ENCODE assay signal across 15 cellular contexts in the genomic region with DNA sequence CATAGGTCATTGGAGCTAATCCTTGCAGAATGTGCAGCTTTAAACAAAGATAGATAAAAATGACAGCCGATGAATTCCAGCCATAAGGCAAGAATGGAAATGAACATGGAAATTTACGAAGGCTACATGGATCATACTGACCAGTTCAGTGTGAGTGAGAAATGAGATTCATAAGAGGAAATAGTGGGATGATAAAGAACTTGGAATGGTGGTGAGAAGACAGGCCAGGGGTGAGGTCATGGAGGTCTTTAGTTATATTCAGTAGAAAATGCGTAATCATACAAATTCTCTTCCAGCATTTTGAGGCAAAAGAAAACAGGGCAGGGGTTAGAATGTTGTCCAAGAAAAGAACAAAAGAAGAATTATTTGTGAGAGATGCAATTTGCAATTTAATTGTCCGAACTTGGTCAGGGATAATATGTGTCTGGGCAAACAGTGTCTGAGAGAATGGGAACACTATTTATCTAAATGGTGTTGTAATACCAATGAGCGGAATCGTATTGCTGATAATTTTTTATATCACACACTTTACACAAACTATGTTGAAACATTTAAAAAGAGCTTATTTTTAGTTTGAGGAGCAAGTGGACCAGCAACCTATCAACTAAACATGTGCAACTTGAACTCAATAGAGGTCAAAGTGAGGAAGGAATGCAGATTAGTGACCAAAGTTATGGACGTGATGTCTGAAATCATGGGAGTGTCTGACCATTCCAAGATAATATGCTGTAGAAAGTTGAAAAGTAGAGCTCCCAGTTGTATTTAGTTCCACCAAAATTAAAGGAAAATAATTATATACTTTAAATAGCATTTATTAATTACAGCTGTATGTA.
"Had no signal": no experiment of that assay in that cellular context is flagged by ENCODE, and none has a peak within 500 bp of the region (broad histone marks: within the 10 kb centered on the region; RNA-seq: fewer than 3 reads in every experiment).

No MANE protein-coding gene starts in this region.

- H3K4me1 ChIP-seq: adrenal gland, foreskin keratinocyte, psoas muscle, testis had no signal

- H3K9ac ChIP-seq: SK-N-SH had no signal

- H3K79me2 ChIP-seq: hepatocyte had no signal

- H3K27me3 ChIP-seq: adrenal gland, foreskin keratinocyte, hepatocyte, testis had no signal

- H3K9me3 ChIP-seq: adrenal gland, psoas muscle, SK-N-SH, testis had no signal

- DNase-seq: activated CD4-positive, alpha-beta T cell treated with anti-CD3 and anti-CD28 coated beads for 48 hours; activated CD8-positive, alpha-beta T cell treated with anti-CD3 and anti-CD28 coated beads, Interleukin-2, amount 10 ng/mL, durations not matched to agents 7 days and 5 days; activated naive CD4-positive, alpha-beta T cell treated with anti-CD3 and anti-CD28 coated beads, Interleukin-2, amount 50 U/mL, for 16 hours; adrenal gland; foreskin keratinocyte; mammary epithelial cell; nephron progenitor cell; psoas muscle; SK-N-SH; stimulated activated CD4-positive, alpha-beta T cell treated with anti-CD3 and anti-CD28 coated beads, Interleukin-12 subunit alpha, Interleukin-12 subunit beta, amount 100 ng/mL, for 4 hours; stimulated activated naive CD4-positive, alpha-beta T cell treated with Interleukin-2 at 50 U/mL for 16 hours; T-helper 1 cell; testis had no signal

- H3K4me3 ChIP-seq: adrenal gland, hepatocyte, psoas muscle, testis had no signal

- H3K4me2 ChIP-seq: hepatocyte, SK-N-SH had no signal

- ATAC-seq: activated CD8-positive, alpha-beta T cell treated with anti-CD3 and anti-CD28 coated beads, Interleukin-2, amount 10 ng/mL, durations not matched to agents 7 days and 5 days; foreskin keratinocyte; psoas muscle; WTC11 had no signal

- H3K36me3 ChIP-seq: adrenal gland had no signal

- H3K27ac ChIP-seq: adrenal gland, foreskin keratinocyte, hepatocyte, psoas muscle, testis had no signal

- H2AFZ ChIP-seq: hepatocyte had no signal
